Comparison of ENCODE assay signal across 10 cellular contexts in the genomic region with DNA sequence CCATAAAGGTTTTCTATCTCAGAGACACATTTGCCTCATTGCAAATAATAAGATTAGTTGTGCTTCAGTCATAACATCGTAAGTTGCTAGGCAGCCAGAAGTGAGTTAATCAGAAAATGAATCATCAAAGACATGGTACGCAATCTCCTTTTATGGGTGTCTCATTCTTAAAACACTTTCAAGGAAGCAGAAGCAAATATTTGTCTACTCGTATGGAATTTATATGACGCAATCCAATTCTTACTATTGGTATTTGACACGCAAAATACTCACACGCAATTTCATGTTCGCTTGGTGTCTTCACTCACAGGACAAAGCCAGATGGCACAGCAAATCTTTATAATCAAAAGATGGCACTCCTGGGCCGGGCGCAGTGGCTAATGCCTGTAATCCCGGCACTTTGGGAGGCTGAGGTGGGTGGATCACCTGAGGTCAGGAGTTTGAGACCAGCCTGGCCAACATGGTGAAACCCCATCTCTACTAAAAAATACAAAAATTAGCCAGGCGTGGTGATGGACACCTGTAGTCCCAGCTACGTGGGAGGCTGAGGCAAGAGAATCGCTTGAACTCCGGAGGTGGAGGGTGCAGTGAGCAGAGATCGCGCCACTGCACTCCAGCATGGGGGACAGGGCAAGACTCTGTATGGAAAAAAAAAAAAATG. TPM values are rescaled to one million over a fixed set of nuclear protein-coding genes. Genes with fewer than 3 reads are reported as not detected.
A peak's percentile ranks its signal among the peaks of the same experiment; 100 is the strongest.
DNase-seq lines count a peak whose midpoint lies in the region; ATAC-seq and TF ChIP-seq lines count a peak whose summit lies in the region.
"Had no signal": no experiment of that assay in that cellular context is flagged by ENCODE, and none has a peak within 500 bp of the region (broad histone marks: within the 10 kb centered on the region; RNA-seq: fewer than 3 reads in every experiment).

No MANE protein-coding gene starts in this region.

- no peaks in the 10 kb centered on the region for H3K4me1 ChIP-seq in breast epithelium
- no peaks in the 10 kb centered on the region for H3K4me1 ChIP-seq in sigmoid colon
- H3K4me1 ChIP-seq in naive thymus-derived CD4-positive, alpha-beta T cell (ENCODE audit: control insufficient read depth in 2 of 2, insufficient read depth in 2 of 2, low read length in 2 of 2): no peaks in the 10 kb centered on the region

- no peak for TF ChIP-seq EP300 in sigmoid colon (IDR thresholded peaks at IDR 0.05)

- H3K9me3 Mint-ChIP-seq in MCF 10A (ENCODE audit: unreplicated experiment): no peaks in the 10 kb centered on the region
- no peaks in the 10 kb centered on the region for H3K9me3 Mint-ChIP-seq in stimulated activated naive CD8-positive, alpha-beta T cell treated with anti-CD3 and anti-CD28 coated beads, Interleukin-15, Interleukin-2, amounts not matched to agents 100 ng/mL and 50 ng/mL, for 24 hours
- H3K9me3 Mint-ChIP-seq in naive thymus-derived CD4-positive, alpha-beta T cell: peaks cover 0 to 1% (median 0%) of the 10 kb centered on the region in 11 donors

- TF ChIP-seq POLR2A in breast epithelium (IDR thresholded peaks at IDR 0.05) (no peak), sigmoid colon (IDR thresholded peaks at IDR 0.05) (no peak)

- H3K36me3 ChIP-seq in breast epithelium: no peaks in the 10 kb centered on the region
- no peaks in the 10 kb centered on the region for H3K36me3 ChIP-seq in sigmoid colon
- H3K36me3 ChIP-seq in naive thymus-derived CD4-positive, alpha-beta T cell (ENCODE audit: control insufficient read depth in 2 of 3, insufficient read depth in 3 of 3, low read length in 3 of 3): no peaks in the 10 kb centered on the region
- H3K36me3 ChIP-seq: cardiac muscle cell had no signal

- 42 to 77% methylated on average over 16 of the region's 16 CpGs for WGBS in sigmoid colon, 2 donors

- peaks cover 8% of the 10 kb centered on the region for H3K36me3 Mint-ChIP-seq in MCF 10A (ENCODE audit: insufficient read depth, unreplicated experiment)
- no peaks in the 10 kb centered on the region for H3K36me3 Mint-ChIP-seq in stimulated activated naive CD8-positive, alpha-beta T cell treated with anti-CD3 and anti-CD28 coated beads, Interleukin-15, Interleukin-2, amounts not matched to agents 100 ng/mL and 50 ng/mL, for 24 hours (ENCODE audit: low read depth)
- peaks cover 0 to 14% (median 5%) of the 10 kb centered on the region in 5 donors for H3K36me3 Mint-ChIP-seq in naive thymus-derived CD4-positive, alpha-beta T cell

- peak overlapping the region; percentile 60 for H3K4me3 Mint-ChIP-seq in MCF 10A (ENCODE audit: unreplicated experiment)
- no peak overlapping the region for H3K4me3 Mint-ChIP-seq in stimulated activated naive CD8-positive, alpha-beta T cell treated with anti-CD3 and anti-CD28 coated beads, Interleukin-15, Interleukin-2, amounts not matched to agents 100 ng/mL and 50 ng/mL, for 24 hours
- H3K4me3 Mint-ChIP-seq in naive thymus-derived CD4-positive, alpha-beta T cell: no peak overlapping the region

- intact Hi-C loops in MCF 10A (cut with micrococcal nuclease) (loop anchor here (5.0 to 10.0 kb wide), 2 partner anchors 125 to 208 kb away; no protein-coding TSS in a partner anchor), breast epithelium (cut with DNase I; ENCODE audit: low total_unique reads) (no loop called here), sigmoid colon (cut with DNase I) (no loop called here)
- intact Hi-C loops in naive thymus-derived CD4-positive, alpha-beta T cell (cut with micrococcal nuclease): no loop called here

- H3K27ac ChIP-seq in breast epithelium: no peak overlapping the region
- H3K27ac ChIP-seq in sigmoid colon: no peak overlapping the region
- no peak overlapping the region for H3K27ac ChIP-seq in naive thymus-derived CD4-positive, alpha-beta T cell (ENCODE audit: low read depth, low read length)
- H3K27ac ChIP-seq: cardiac muscle cell had no signal

- H3K4me3 ChIP-seq in breast epithelium (no peak overlapping the region), epithelial cell of proximal tubule (ENCODE audit: low read depth, low read length) (no peak overlapping the region), sigmoid colon (no peak overlapping the region)
- no peak overlapping the region for H3K4me3 ChIP-seq in naive thymus-derived CD4-positive, alpha-beta T cell (ENCODE audit: low read length)
- H3K4me3 ChIP-seq: cardiac muscle cell had no signal

- CTCF ChIA-PET in MCF 10A (lab: Yijun Ruan, JAX): interaction anchor here (0.6 kb wide), 1 partner anchor 1446 kb away, joined by 3 read pairs; no protein-coding TSS in a partner anchor
- CTCF ChIA-PET in naive thymus-derived CD4-positive, alpha-beta T cell (lab: Charles Lee): no interaction called here

- POLR2A ChIA-PET in MCF 10A (lab: Yijun Ruan, JAX): interaction anchor here (0.6 to 0.7 kb wide), 2 partner anchors 78 to 1901 kb away, joined by 3 read pairs; no protein-coding TSS in a partner anchor
- POLR2A ChIA-PET in naive thymus-derived CD4-positive, alpha-beta T cell (lab: Charles Lee): no interaction called here

- H3K27me3 ChIP-seq in breast epithelium: no peaks in the 10 kb centered on the region
- H3K27me3 ChIP-seq in sigmoid colon: no peaks in the 10 kb centered on the region
- no peaks in the 10 kb centered on the region for H3K27me3 ChIP-seq in naive thymus-derived CD4-positive, alpha-beta T cell (ENCODE audit: control insufficient read depth in 2 of 2, insufficient read depth in 2 of 2, low read length in 2 of 2)
- H3K27me3 ChIP-seq: cardiac muscle cell had no signal

- H3K27me3 Mint-ChIP-seq in MCF 10A (ENCODE audit: insufficient read depth, unreplicated experiment): no peaks in the 10 kb centered on the region
- H3K27me3 Mint-ChIP-seq in stimulated activated naive CD8-positive, alpha-beta T cell treated with anti-CD3 and anti-CD28 coated beads, Interleukin-15, Interleukin-2, amounts not matched to agents 100 ng/mL and 50 ng/mL, for 24 hours: no peaks in the 10 kb centered on the region
- no peaks in the 10 kb centered on the region for H3K27me3 Mint-ChIP-seq in naive thymus-derived CD4-positive, alpha-beta T cell

- TSS peak; percentile 96 for BruUV-seq in MCF 10A (replicated peaks; lab: Mats Ljungman, UMichigan)

- DNase-seq in MCF 10A (ENCODE audit: unreplicated experiment) (peak; percentile 92), breast epithelium (ENCODE audit: low spot score in 2 of 2) (no peak), RPMI7951 (ENCODE audit: low read depth) (peak; percentile 97), epithelial cell of proximal tubule (ENCODE audit: low read depth) (peak; percentile 52), sigmoid colon (no peak), NCI-H2081 treated with DMSO at 0.1 percent for 48 hours (lab: John Stamatoyannopoulos, UW) (no peak)
- no peak for DNase-seq in naive thymus-derived CD4-positive, alpha-beta T cell
- DNase-seq: NK-92 treated with Interleukin-12 subunit alpha and Interleukin-12 subunit beta, amount 100 ng/mL, for 24 hours had no signal

- H3K4me1 Mint-ChIP-seq in MCF 10A (ENCODE audit: insufficient read depth, unreplicated experiment): peaks cover 6% of the 10 kb centered on the region
- peaks cover 12% of the 10 kb centered on the region for H3K4me1 Mint-ChIP-seq in stimulated activated naive CD8-positive, alpha-beta T cell treated with anti-CD3 and anti-CD28 coated beads, Interleukin-15, Interleukin-2, amounts not matched to agents 100 ng/mL and 50 ng/mL, for 24 hours (ENCODE audit: low read depth)
- peaks cover 0 to 7% (median 2%) of the 10 kb centered on the region in 7 donors for H3K4me1 Mint-ChIP-seq in naive thymus-derived CD4-positive, alpha-beta T cell

- H3K9me3 ChIP-seq in breast epithelium: no peaks in the 10 kb centered on the region
- H3K9me3 ChIP-seq in sigmoid colon: no peaks in the 10 kb centered on the region
- H3K9me3 ChIP-seq in naive thymus-derived CD4-positive, alpha-beta T cell (ENCODE audit: control insufficient read depth in 2 of 3, low read length in 3 of 3): no peaks in the 10 kb centered on the region

- peak overlapping the region; percentile 99 for H3K27ac Mint-ChIP-seq in MCF 10A (ENCODE audit: low read depth, unreplicated experiment)
- peak overlapping the region; percentile 38 for H3K27ac Mint-ChIP-seq in stimulated activated naive CD8-positive, alpha-beta T cell treated with anti-CD3 and anti-CD28 coated beads, Interleukin-15, Interleukin-2, amounts not matched to agents 100 ng/mL and 50 ng/mL, for 24 hours
- H3K27ac Mint-ChIP-seq in naive thymus-derived CD4-positive, alpha-beta T cell: peak overlapping the region in 1 of 9 donors; percentile 24

- TF ChIP-seq CTCF in MCF 10A (IDR thresholded peaks at IDR 0.05; ENCODE audit: unreplicated experiment) (no peak), breast epithelium (IDR thresholded peaks at IDR 0.05) (no peak), epithelial cell of proximal tubule (conservative IDR thresholded peaks at IDR 0.05; ENCODE audit: low read depth, low read length) (no peak), sigmoid colon (IDR thresholded peaks at IDR 0.05) (no peak)

- no peak for ATAC-seq in naive thymus-derived CD4-positive, alpha-beta T cell

RNA-seq across cellular contexts. Expression of gene HLCS, which starts 56.4 kb away (rescaled TPM):
- total RNA-seq in MCF 10A (2022): 45.1 and 46.1 TPM in 2 replicates
- 10 to 100 TPM; 19.5 to 26.2 (median 20.3) TPM for total RNA-seq in breast epithelium
- 11.9 and 16.9 TPM in 2 replicates for total RNA-seq in RPMI7951 (2014; rRNA removed; shearing (Covaris generic))
- 18.7 and 21.0 TPM in 2 replicates for total RNA-seq in epithelial cell of proximal tubule
- total RNA-seq in sigmoid colon: 10 to 100 TPM; 12.5 to 26.0 (median 15.6) TPM
- 1 to 10 TPM; 3.0 to 5.4 (median 3.5) TPM for polyA plus RNA-seq in sigmoid colon
- 10 to 100 TPM in 3 of 5 experiments, 1 to 10 TPM in 2; 8.8 to 19.3 (median 12.2) TPM for total RNA-seq in naive thymus-derived CD4-positive, alpha-beta T cell
- polyA plus RNA-seq in naive thymus-derived CD4-positive, alpha-beta T cell: 1 to 10 TPM; 7.0 to 8.0 TPM

Comparison
In these comparisons a context has a peak if more than half of its experiments do, and no peak if none do; other contexts are left out.
1. DNase-seq: peak in MCF 10A (single experiment), RPMI7951 (single experiment) and epithelial cell of proximal tubule (single experiment); none in breast epithelium (0 of 2), sigmoid colon (single experiment), NCI-H2081 treated with DMSO at 0.1 percent for 48 hours (single experiment) and naive thymus-derived CD4-positive, alpha-beta T cell (0 of 9).